ENCODE assay signal across 8 cellular contexts in the genomic region with DNA sequence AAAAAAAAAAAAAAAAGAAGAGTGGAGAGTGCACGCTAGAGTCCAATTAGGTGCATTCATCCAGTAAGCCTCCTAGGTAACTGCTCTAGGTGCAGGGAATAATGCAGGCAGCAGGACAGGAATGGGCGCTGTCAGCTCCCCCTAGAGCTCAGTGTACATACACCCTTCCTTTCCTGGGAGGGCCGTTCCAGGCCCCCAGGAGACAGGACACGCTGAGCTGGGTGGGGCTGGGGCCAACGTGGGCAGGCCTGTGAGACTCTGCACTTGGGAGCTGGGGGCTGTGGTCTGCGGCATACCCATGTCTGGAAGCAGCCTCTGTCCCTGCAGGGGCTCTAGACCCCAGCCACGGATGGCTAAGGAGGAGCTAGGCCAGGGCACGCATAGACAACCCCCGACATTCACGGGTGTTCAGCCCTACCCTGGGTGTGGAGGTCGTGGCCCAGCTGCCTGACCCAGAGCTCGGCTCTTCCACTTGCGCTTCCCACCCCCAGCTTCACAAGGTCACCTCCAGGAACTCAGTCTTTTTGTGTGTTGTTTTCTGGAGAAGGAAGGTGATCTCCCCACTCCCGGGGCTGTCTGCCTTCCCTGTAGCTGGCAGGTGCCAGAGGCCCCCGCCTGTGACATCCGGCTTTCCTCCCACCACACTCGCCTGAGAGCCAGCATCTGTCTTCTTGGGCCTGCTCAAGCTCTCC. TPM values are rescaled to one million over a fixed set of nuclear protein-coding genes. Genes with fewer than 3 reads are reported as not detected.
DNase-seq lines count a peak whose midpoint lies in the region; ATAC-seq lines count a peak whose summit lies in the region.

No MANE protein-coding gene starts in this region.

- WGBS in neuronal stem cell (ENCODE audit: extremely low coverage in 2 of 2, insufficient read length in 2 of 2, insufficient replicate concordance in 1 of 2), 2 donors: no CpG with 5 or more reads among the region's 17 CpGs

- H3K9ac ChIP-seq in endocrine pancreas (ENCODE audit: control insufficient read depth, insufficient read depth, low read length): peak overlapping the region; percentile 89
- H3K9ac ChIP-seq in neuronal stem cell (ENCODE audit: low read depth, low read length, poor library complexity): peak overlapping the region; percentile 100

- CTCF ChIA-PET in activated CD8-positive, alpha-beta memory T cell treated with anti-CD3 and anti-CD28 coated beads, Interleukin-2, amount 10 ng/mL, durations not matched to agents 7 days and 5 days (lab: Charles Lee): interaction anchor here (0.7 to 2.9 kb wide), 14 partner anchors 7 to 296 kb away, joined by 3 to 18 read pairs (median 4); a partner anchor contains a TSS

- H3K4me1 Mint-ChIP-seq in activated CD8-positive, alpha-beta memory T cell treated with anti-CD3 and anti-CD28 coated beads, Interleukin-2, amount 10 ng/mL, durations not matched to agents 7 days and 5 days: peaks cover 25% of the 10 kb centered on the region

- peak overlapping the region; percentile 72 for H3K27ac ChIP-seq in SJCRH30
- H3K27ac ChIP-seq in neuronal stem cell (replicated peaks; ENCODE audit: low read length): peak overlapping the region; percentile 98

- peak overlapping the region; percentile 69 for H3K4me3 Mint-ChIP-seq in activated CD8-positive, alpha-beta memory T cell treated with anti-CD3 and anti-CD28 coated beads, Interleukin-2, amount 10 ng/mL, durations not matched to agents 7 days and 5 days

- peak; percentile 9 for ATAC-seq in activated CD8-positive, alpha-beta memory T cell treated with anti-CD3 and anti-CD28 coated beads, Interleukin-2, amount 10 ng/mL, durations not matched to agents 7 days and 5 days
- ATAC-seq in HG03103 (IDR thresholded peaks at IDR 0.05; ENCODE audit: low read depth, unreplicated experiment): peak; percentile 18

- H3K27me3 Mint-ChIP-seq in activated CD8-positive, alpha-beta memory T cell treated with anti-CD3 and anti-CD28 coated beads, Interleukin-2, amount 10 ng/mL, durations not matched to agents 7 days and 5 days: peaks cover 9% of the 10 kb centered on the region

- H3K36me3 ChIP-seq in SJCRH30 (no peaks in the 10 kb centered on the region), endocrine pancreas (ENCODE audit: control insufficient read depth, insufficient read depth, low read length) (no peaks in the 10 kb centered on the region), neuronal stem cell (replicated peaks in 1 of 2; ENCODE audit: control insufficient read depth in 2 of 2, insufficient read depth in 2 of 2, low read length in 2 of 2) (peaks cover 15 to 31% of the 10 kb centered on the region in 2 donors)

- H2BK5ac ChIP-seq in neuronal stem cell (ENCODE audit: low read length): peak overlapping the region; percentile 100

- peak overlapping the region; percentile 99 for H3K23ac ChIP-seq in neuronal stem cell (ENCODE audit: low read depth, low read length, poor library complexity)

- H2AK5ac ChIP-seq in neuronal stem cell (ENCODE audit: low read depth, low read length): peak overlapping the region; percentile 93

- peak overlapping the region; percentile 72 for H3K27ac Mint-ChIP-seq in activated CD8-positive, alpha-beta memory T cell treated with anti-CD3 and anti-CD28 coated beads, Interleukin-2, amount 10 ng/mL, durations not matched to agents 7 days and 5 days

- no peak for DNase-seq in activated CD8-positive, alpha-beta memory T cell treated with anti-CD3 and anti-CD28 coated beads, Interleukin-2, amount 10 ng/mL, durations not matched to agents 7 days and 5 days
- no peak for DNase-seq in activated CD8-positive, alpha-beta memory T cell treated with anti-CD3 and anti-CD28 coated beads, Interleukin-2, amount 50 U/mL, for 48 hours
- DNase-seq in SJCRH30: peak; percentile 42 to 63
- DNase-seq in neuronal stem cell (ENCODE audit: low spot score): no peak
- no peak for DNase-seq in stimulated activated CD8-positive, alpha-beta memory T cell treated with anti-CD3 and anti-CD28 coated beads, Interleukin-4, amount 100 ng/mL, for 48 hours
- DNase-seq in cerebellar nuclear complex (lab: John Stamatoyannopoulos, UW): no peak

- peaks cover 41% of the 10 kb centered on the region for H3K79me1 ChIP-seq in neuronal stem cell (ENCODE audit: low read depth, low read length)

- H3K9me3 Mint-ChIP-seq in activated CD8-positive, alpha-beta memory T cell treated with anti-CD3 and anti-CD28 coated beads, Interleukin-2, amount 10 ng/mL, durations not matched to agents 7 days and 5 days (ENCODE audit: low read depth): no peaks in the 10 kb centered on the region

- H3K4me3 ChIP-seq in SJCRH30 (peak overlapping the region; percentile 69), endocrine pancreas (ENCODE audit: control insufficient read depth, insufficient read depth, low read length) (no peak overlapping the region), neuronal stem cell (ENCODE audit: low read length in 2 of 2) (peak overlapping the region; percentile 88 to 93)

- H3K4me1 ChIP-seq in SJCRH30 (peaks cover 21% of the 10 kb centered on the region), endocrine pancreas (ENCODE audit: control insufficient read depth, insufficient read depth, low read length) (no peaks in the 10 kb centered on the region), neuronal stem cell (ENCODE audit: control insufficient read depth in 2 of 2, insufficient read depth in 1 of 2, low read depth in 1 of 2, low read length in 2 of 2) (peaks cover 39 to 49% of the 10 kb centered on the region in 2 donors)

- H2BK120ac ChIP-seq in neuronal stem cell (ENCODE audit: low read depth, low read length): no peak overlapping the region

- H3K27me3 ChIP-seq in SJCRH30 (no peaks in the 10 kb centered on the region), endocrine pancreas (ENCODE audit: control insufficient read depth, insufficient read depth, low read length) (no peaks in the 10 kb centered on the region), neuronal stem cell (ENCODE audit: control insufficient read depth in 3 of 3, insufficient read depth in 3 of 3, low read depth in 1 of 3, low read length in 3 of 3) (no peaks in the 10 kb centered on the region)

- H3K9me3 ChIP-seq in SJCRH30 (replicated peaks) (no peaks in the 10 kb centered on the region), endocrine pancreas (ENCODE audit: control insufficient read depth, low read length) (no peaks in the 10 kb centered on the region), neuronal stem cell (replicated peaks in 1 of 2; ENCODE audit: control insufficient read depth in 2 of 2, insufficient read depth in 1 of 2, low read depth in 1 of 2, low read length in 2 of 2) (no peaks in the 10 kb centered on the region)

- no peak overlapping the region for H4K91ac ChIP-seq in neuronal stem cell (ENCODE audit: low read depth, low read length, poor library complexity)

- no peak overlapping the region for H2AFZ ChIP-seq in neuronal stem cell (ENCODE audit: low read length)

- no peaks in the 10 kb centered on the region for H3K36me3 Mint-ChIP-seq in activated CD8-positive, alpha-beta memory T cell treated with anti-CD3 and anti-CD28 coated beads, Interleukin-2, amount 10 ng/mL, durations not matched to agents 7 days and 5 days

- peak overlapping the region; percentile 95 for H4K8ac ChIP-seq in neuronal stem cell (ENCODE audit: low read depth, low read length)

- H2BK12ac ChIP-seq in neuronal stem cell (ENCODE audit: low read length): peak overlapping the region; percentile 88

- peak overlapping the region; percentile 30 for H2BK15ac ChIP-seq in neuronal stem cell (ENCODE audit: low read length)

- H3K18ac ChIP-seq in neuronal stem cell (ENCODE audit: low read length): peak overlapping the region; percentile 93

- H3K4ac ChIP-seq in neuronal stem cell (ENCODE audit: low read length): no peak overlapping the region

- H3K4me2 ChIP-seq in neuronal stem cell (ENCODE audit: insufficient read depth, low read length, poor library complexity, severe bottlenecking): peak overlapping the region; percentile 93

- peak overlapping the region; percentile 94 for H3K14ac ChIP-seq in neuronal stem cell (ENCODE audit: low read length)

RNA-seq across cellular contexts. Expression of a gene that starts 1.0 kb away (rescaled TPM):
- total RNA-seq in activated CD8-positive, alpha-beta memory T cell treated with anti-CD3 and anti-CD28 coated beads, Interleukin-2, amount 10 ng/mL, durations not matched to agents 7 days and 5 days: 10 to 100 TPM; 14.8 to 21.1 TPM
- total RNA-seq in SJCRH30 (2014; rRNA removed; shearing (Covaris generic)): 11.4 and 11.7 TPM in 2 replicates
- 30.9 TPM for polyA plus RNA-seq in neuronal stem cell (2013, experiment 1 of 2)
- polyA plus RNA-seq in neuronal stem cell (2013, experiment 2 of 2): 29.0 TPM

RNA-seq across cellular contexts. Expression of a gene that starts 5.0 kb away (rescaled TPM):
- total RNA-seq in activated CD8-positive, alpha-beta memory T cell treated with anti-CD3 and anti-CD28 coated beads, Interleukin-2, amount 10 ng/mL, durations not matched to agents 7 days and 5 days: 10 to 100 TPM in 1 of 2 experiments, 1 to 10 TPM in 1; 9.8 to 14.0 TPM
- 61.7 and 77.6 TPM in 2 replicates for total RNA-seq in SJCRH30 (2014; rRNA removed; shearing (Covaris generic))
- polyA plus RNA-seq in neuronal stem cell (2013, experiment 1 of 2): 105 TPM
- 98.3 TPM for polyA plus RNA-seq in neuronal stem cell (2013, experiment 2 of 2)

RNA-seq across cellular contexts. Expression of a gene that starts 6.3 kb away (rescaled TPM):
- 1 to 10 TPM; 2.5 to 2.9 TPM for total RNA-seq in activated CD8-positive, alpha-beta memory T cell treated with anti-CD3 and anti-CD28 coated beads, Interleukin-2, amount 10 ng/mL, durations not matched to agents 7 days and 5 days
- total RNA-seq in SJCRH30 (2014; rRNA removed; shearing (Covaris generic)): 4.5 and 5.0 TPM in 2 replicates
- polyA plus RNA-seq in neuronal stem cell (2013, experiment 1 of 2): 1.7 TPM
- 1.4 TPM for polyA plus RNA-seq in neuronal stem cell (2013, experiment 2 of 2)

RNA-seq across cellular contexts. Expression of a gene that starts 6.9 kb away (rescaled TPM):
- total RNA-seq in activated CD8-positive, alpha-beta memory T cell treated with anti-CD3 and anti-CD28 coated beads, Interleukin-2, amount 10 ng/mL, durations not matched to agents 7 days and 5 days: 10 to 100 TPM; 13.0 to 14.3 TPM
- total RNA-seq in SJCRH30 (2014; rRNA removed; shearing (Covaris generic)): 6.0 and 8.9 TPM in 2 replicates
- polyA plus RNA-seq in neuronal stem cell (2013, experiment 1 of 2): 5.3 TPM
- 4.6 TPM for polyA plus RNA-seq in neuronal stem cell (2013, experiment 2 of 2)

RNA-seq across cellular contexts. Expression of a gene that starts 14.4 kb away (rescaled TPM):
- total RNA-seq in activated CD8-positive, alpha-beta memory T cell treated with anti-CD3 and anti-CD28 coated beads, Interleukin-2, amount 10 ng/mL, durations not matched to agents 7 days and 5 days: 1 to 10 TPM; 4.2 to 7.5 TPM
- total RNA-seq in SJCRH30 (2014; rRNA removed; shearing (Covaris generic)): 1.7 and 1.8 TPM in 2 replicates
- 2.7 TPM for polyA plus RNA-seq in neuronal stem cell (2013, experiment 1 of 2)
- 2.7 TPM for polyA plus RNA-seq in neuronal stem cell (2013, experiment 2 of 2)

Comparison
In these comparisons a context has a peak if more than half of its experiments do, and no peak if none do; other contexts are left out.
1. DNase-seq: peak in SJCRH30 (2 of 2); none in activated CD8-positive, alpha-beta memory T cell treated with anti-CD3 and anti-CD28 coated beads, Interleukin-2, amount 10 ng/mL, durations not matched to agents 7 days and 5 days (single experiment), activated CD8-positive, alpha-beta memory T cell treated with anti-CD3 and anti-CD28 coated beads, Interleukin-2, amount 50 U/mL, for 48 hours (single experiment), neuronal stem cell (single experiment), stimulated activated CD8-positive, alpha-beta memory T cell treated with anti-CD3 and anti-CD28 coated beads, Interleukin-4, amount 100 ng/mL, for 48 hours (single experiment) and cerebellar nuclear complex (0 of 2).